Comparison of ENCODE assay signal across 10 cellular contexts in the genomic region with DNA sequence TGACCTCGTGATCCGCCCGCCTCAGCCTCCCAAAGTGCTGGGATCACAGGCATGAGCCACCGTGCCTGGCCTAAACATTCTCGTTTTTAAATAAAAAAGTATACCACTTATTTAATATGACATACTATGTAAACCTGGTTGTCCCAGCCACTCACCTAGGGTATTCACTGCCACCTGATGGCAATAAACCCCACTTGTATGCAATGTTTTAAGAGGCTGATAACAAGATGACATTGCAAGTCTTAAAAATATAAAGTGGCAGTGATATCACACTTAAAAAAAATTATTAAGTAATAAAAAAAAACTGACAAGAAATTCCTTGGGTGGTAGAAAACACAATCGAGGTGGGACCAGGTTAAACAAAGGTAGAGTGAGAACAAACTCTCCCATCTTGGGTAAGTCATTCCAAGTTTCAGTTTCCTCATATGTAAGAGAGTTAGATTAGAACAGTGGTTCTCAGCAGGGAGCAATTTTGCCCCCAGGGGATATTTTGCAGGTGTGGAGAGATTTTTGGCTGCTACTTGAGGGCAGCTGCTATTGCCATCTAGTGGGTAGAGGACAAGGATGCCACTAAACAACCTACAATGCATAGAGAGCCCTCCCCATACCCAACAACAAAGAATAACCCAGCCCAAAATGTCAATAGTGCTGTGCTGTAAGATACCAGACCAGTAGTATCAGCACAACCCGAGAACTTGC. TPM values are rescaled to one million over a fixed set of nuclear protein-coding genes. Genes with fewer than 3 reads are reported as not detected.
A peak's percentile ranks its signal among the peaks of the same experiment; 100 is the strongest.
DNase-seq lines count a peak whose midpoint lies in the region; ATAC-seq and TF ChIP-seq lines count a peak whose summit lies in the region.
"Had no signal": no experiment of that assay in that cellular context is flagged by ENCODE, and none has a peak within 500 bp of the region (broad histone marks: within the 10 kb centered on the region; RNA-seq: fewer than 3 reads in every experiment).

No MANE protein-coding gene starts in this region.

- no peaks in the 10 kb centered on the region for H3K9me3 Mint-ChIP-seq in activated CD4-positive, alpha-beta T cell treated with anti-CD3 and anti-CD28 coated beads, Interleukin-2, amount 10 ng/mL, durations not matched to agents 7 days and 5 days
- H3K9me3 Mint-ChIP-seq: CD14-positive monocyte had no signal

- peak; percentile 22 for DNase-seq in activated CD4-positive, alpha-beta T cell treated with anti-CD3 and anti-CD28 coated beads, Interleukin-2, amount 10 ng/mL, durations not matched to agents 7 days and 5 days
- DNase-seq in activated CD4-positive, alpha-beta T cell treated with anti-CD3 and anti-CD28 coated beads for 4 hours = no peak
- peak; percentile 62 for DNase-seq in NAMALWA (ENCODE audit: low spot score)
- peak; percentile 29 for DNase-seq in dermis blood vessel endothelial cell
- DNase-seq in retinal pigment epithelial cell (ENCODE audit: low read depth) = no peak
- no peak for DNase-seq in NCI-H128 (lab: John Stamatoyannopoulos, UW; ENCODE audit: unreplicated experiment)

- H3K4me1 Mint-ChIP-seq in activated CD4-positive, alpha-beta T cell treated with anti-CD3 and anti-CD28 coated beads, Interleukin-2, amount 10 ng/mL, durations not matched to agents 7 days and 5 days = peaks cover 6% of the 10 kb centered on the region
- H3K4me1 Mint-ChIP-seq: CD14-positive monocyte had no signal

- no peak overlapping the region for H3K4me3 ChIP-seq in retinal pigment epithelial cell (ENCODE audit: low read length)
- H3K4me3 ChIP-seq: ascending aorta had no signal

- peaks cover 36% of the 10 kb centered on the region for H3K36me3 Mint-ChIP-seq in activated CD4-positive, alpha-beta T cell treated with anti-CD3 and anti-CD28 coated beads, Interleukin-2, amount 10 ng/mL, durations not matched to agents 7 days and 5 days (ENCODE audit: low read depth)

- H3K27ac Mint-ChIP-seq in activated CD4-positive, alpha-beta T cell treated with anti-CD3 and anti-CD28 coated beads, Interleukin-2, amount 10 ng/mL, durations not matched to agents 7 days and 5 days = no peak overlapping the region

- ATAC-seq in GM18907 (IDR thresholded peaks at IDR 0.05; ENCODE audit: unreplicated experiment) = no peak
- ATAC-seq in GM21360 (IDR thresholded peaks at IDR 0.05; ENCODE audit: unreplicated experiment) = no peak

- CTCF ChIA-PET in activated CD4-positive, alpha-beta T cell treated with anti-CD3 and anti-CD28 coated beads, Interleukin-2, amount 10 ng/mL, durations not matched to agents 7 days and 5 days (lab: Charles Lee) = interaction anchor here (1.7 kb wide), 1 partner anchor 11 kb away, joined by 5 read pairs; no protein-coding TSS in a partner anchor

- no peaks in the 10 kb centered on the region for H3K27me3 Mint-ChIP-seq in activated CD4-positive, alpha-beta T cell treated with anti-CD3 and anti-CD28 coated beads, Interleukin-2, amount 10 ng/mL, durations not matched to agents 7 days and 5 days

- no peak overlapping the region for H3K4me3 Mint-ChIP-seq in activated CD4-positive, alpha-beta T cell treated with anti-CD3 and anti-CD28 coated beads, Interleukin-2, amount 10 ng/mL, durations not matched to agents 7 days and 5 days
- H3K4me3 Mint-ChIP-seq: CD14-positive monocyte had no signal

- peak; percentile 40 for TF ChIP-seq CTCF in retinal pigment epithelial cell (conservative IDR thresholded peaks at IDR 0.05; ENCODE audit: low read depth, low read length)

- POLR2A ChIA-PET in activated CD4-positive, alpha-beta T cell treated with anti-CD3 and anti-CD28 coated beads, Interleukin-2, amount 10 ng/mL, durations not matched to agents 7 days and 5 days (lab: Charles Lee) = no interaction called here

RNA-seq across cellular contexts. Expression of gene ARF4, which starts 14.5 kb away (rescaled TPM):
- 10 to 100 TPM; 42.3 to 50.3 TPM for total RNA-seq in activated CD4-positive, alpha-beta T cell treated with anti-CD3 and anti-CD28 coated beads, Interleukin-2, amount 10 ng/mL, durations not matched to agents 7 days and 5 days
- 122 and 169 TPM in 2 replicates for total RNA-seq in dermis blood vessel endothelial cell

RNA-seq across cellular contexts. Expression of gene PDE12, which starts 26.5 kb away (rescaled TPM):
- total RNA-seq in activated CD4-positive, alpha-beta T cell treated with anti-CD3 and anti-CD28 coated beads, Interleukin-2, amount 10 ng/mL, durations not matched to agents 7 days and 5 days = 10 to 100 TPM; 24.5 to 26.8 TPM
- 18.4 and 24.9 TPM in 2 replicates for total RNA-seq in dermis blood vessel endothelial cell

RNA-seq across cellular contexts. Expression of gene DNAH12, which starts 38.5 kb away (rescaled TPM):
- total RNA-seq in activated CD4-positive, alpha-beta T cell treated with anti-CD3 and anti-CD28 coated beads, Interleukin-2, amount 10 ng/mL, durations not matched to agents 7 days and 5 days = under 1 TPM; 0.06 to 0.10 TPM
- under 0.01 and 0.17 TPM in 2 replicates for total RNA-seq in dermis blood vessel endothelial cell
- total RNA-seq: ascending aorta had no signal

Comparison
In these comparisons a context has a peak if more than half of its experiments do, and no peak if none do; other contexts are left out.
1. DNase-seq: peak in activated CD4-positive, alpha-beta T cell treated with anti-CD3 and anti-CD28 coated beads, Interleukin-2, amount 10 ng/mL, durations not matched to agents 7 days and 5 days (single experiment), NAMALWA (single experiment) and dermis blood vessel endothelial cell (single experiment); none in activated CD4-positive, alpha-beta T cell treated with anti-CD3 and anti-CD28 coated beads for 4 hours (0 of 2), retinal pigment epithelial cell (single experiment) and NCI-H128 (single experiment).